ENCODE assay signal across 26 cellular contexts in the genomic region with DNA sequence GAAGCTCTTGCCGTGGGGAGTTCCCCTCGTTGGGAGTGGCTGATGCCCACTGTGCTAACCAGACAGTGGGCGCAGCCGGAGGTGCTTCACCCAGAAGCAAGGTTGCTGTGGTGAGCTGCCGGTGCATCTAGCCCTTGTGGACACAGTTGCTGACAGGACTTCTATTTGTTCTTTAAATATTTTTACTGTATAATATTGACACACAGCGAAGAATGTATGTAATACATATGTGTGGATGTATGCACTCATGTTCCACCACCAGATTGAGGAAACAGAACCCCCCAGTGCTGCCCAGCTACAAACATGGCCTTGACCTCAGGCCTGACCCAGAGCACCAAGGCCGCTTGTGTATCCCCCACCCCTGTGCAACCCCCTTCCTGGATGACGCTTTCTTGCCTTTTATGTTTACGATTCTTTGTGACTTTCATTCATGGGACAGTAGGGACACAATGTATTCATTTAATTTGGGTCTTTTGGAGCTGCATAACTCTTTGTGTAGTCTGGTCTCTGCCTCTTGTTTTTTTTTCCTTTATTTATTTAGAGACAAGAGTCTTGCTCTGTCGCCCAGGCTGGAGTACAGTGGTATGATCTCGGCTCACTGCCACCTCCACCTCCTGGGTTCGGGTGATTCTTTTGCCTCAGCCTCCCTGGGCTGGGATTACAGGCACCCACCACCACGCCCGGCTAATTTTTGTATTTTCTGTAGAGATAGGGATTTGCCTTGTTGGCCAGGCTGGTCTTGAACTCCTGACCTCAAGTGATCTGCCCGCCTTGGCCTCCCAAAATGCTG.
DNase-seq lines count a peak whose midpoint lies in the region; ATAC-seq, FAIRE-seq and TF ChIP-seq lines count a peak whose summit lies in the region.
"Had no signal": no experiment of that assay in that cellular context is flagged by ENCODE, and none has a peak within 500 bp of the region (broad histone marks: within the 10 kb centered on the region; RNA-seq: fewer than 3 reads in every experiment).

No MANE protein-coding gene starts in this region.

- H3K4me3 ChIP-seq in kidney (ENCODE audit: low read length in 2 of 2) (no peak overlapping the region), upper lobe of right lung (no peak overlapping the region)
- H3K4me3 ChIP-seq: ascending aorta, psoas muscle, SK-N-MC, testis had no signal

- H3K9me3 Mint-ChIP-seq in progenitor cell of endocrine pancreas (ENCODE audit: low read depth) (no peaks in the 10 kb centered on the region), nephron progenitor cell (no peaks in the 10 kb centered on the region)
- H3K9me3 Mint-ChIP-seq: activated CD4-positive, alpha-beta T cell treated with anti-CD3 and anti-CD28 coated beads, Interleukin-2, amount 10 ng/mL, durations not matched to agents 24 days and 14 days; CD4-positive, alpha-beta memory T cell; T-helper 1 cell treated with Interleukin-12 subunit alpha and Interleukin-12 subunit beta and Interleukin-4 antibody, amounts not matched to agents 30 μg/mL and 1 μg/mL, for 36 hours had no signal

- H3K36me3 Mint-ChIP-seq in progenitor cell of endocrine pancreas (ENCODE audit: insufficient read depth): peaks cover 15% of the 10 kb centered on the region
- H3K36me3 Mint-ChIP-seq in nephron progenitor cell (ENCODE audit: low read depth): peaks cover 46% of the 10 kb centered on the region

- H3K4me3 Mint-ChIP-seq in progenitor cell of endocrine pancreas (ENCODE audit: low read depth) (no peak overlapping the region), nephron progenitor cell (no peak overlapping the region)
- H3K4me3 Mint-ChIP-seq: activated CD4-positive, alpha-beta T cell treated with anti-CD3 and anti-CD28 coated beads, Interleukin-2, amount 10 ng/mL, durations not matched to agents 24 days and 14 days; activated CD8-positive, alpha-beta memory T cell treated with anti-CD3 and anti-CD28 coated beads, Interleukin-2, amount 10 ng/mL, durations not matched to agents 7 days and 5 days; activated naive CD8-positive, alpha-beta T cell; CD4-positive, alpha-beta memory T cell; T-helper 1 cell treated with Interleukin-12 subunit alpha and Interleukin-12 subunit beta and Interleukin-4 antibody, amounts not matched to agents 30 μg/mL and 1 μg/mL, for 36 hours had no signal

- H3K27ac Mint-ChIP-seq in progenitor cell of endocrine pancreas: peak overlapping the region; percentile 17
- no peak overlapping the region for H3K27ac Mint-ChIP-seq in nephron progenitor cell
- H3K27ac Mint-ChIP-seq: activated CD4-positive, alpha-beta T cell treated with anti-CD3 and anti-CD28 coated beads, Interleukin-2, amount 10 ng/mL, durations not matched to agents 24 days and 14 days; activated CD8-positive, alpha-beta memory T cell treated with anti-CD3 and anti-CD28 coated beads, Interleukin-2, amount 10 ng/mL, durations not matched to agents 7 days and 5 days; activated naive CD8-positive, alpha-beta T cell; T-helper 1 cell treated with Interleukin-12 subunit alpha and Interleukin-12 subunit beta and Interleukin-4 antibody, amounts not matched to agents 30 μg/mL and 1 μg/mL, for 36 hours had no signal

- TF ChIP-seq CTCF in kidney (IDR thresholded peaks at IDR 0.05; ENCODE audit: borderline replicate concordance, extremely low read depth, insufficient read depth) (no peak), progenitor cell of endocrine pancreas (IDR thresholded peaks at IDR 0.05; ENCODE audit: unreplicated experiment) (no peak), upper lobe of right lung (IDR thresholded peaks at IDR 0.05) (no peak), nephron progenitor cell (IDR thresholded peaks at IDR 0.05) (no peak)

- ATAC-seq in upper lobe of right lung: no peak
- ATAC-seq: activated CD8-positive, alpha-beta memory T cell treated with anti-CD3 and anti-CD28 coated beads, Interleukin-2, amount 10 ng/mL, durations not matched to agents 7 days and 5 days; psoas muscle had no signal

- H3K36me3 ChIP-seq in kidney (ENCODE audit: control insufficient read depth in 1 of 2, insufficient read depth in 2 of 2, low read length in 2 of 2) (peaks cover 0 to 4% of the 10 kb centered on the region in 2 donors), upper lobe of right lung (peaks cover 25% of the 10 kb centered on the region)

- H3K27me3 Mint-ChIP-seq in progenitor cell of endocrine pancreas (no peaks in the 10 kb centered on the region), nephron progenitor cell (ENCODE audit: low read depth, poor library complexity) (peaks cover 2% of the 10 kb centered on the region)
- H3K27me3 Mint-ChIP-seq: activated CD4-positive, alpha-beta T cell treated with anti-CD3 and anti-CD28 coated beads, Interleukin-2, amount 10 ng/mL, durations not matched to agents 24 days and 14 days; activated CD8-positive, alpha-beta memory T cell treated with anti-CD3 and anti-CD28 coated beads, Interleukin-2, amount 10 ng/mL, durations not matched to agents 7 days and 5 days; activated naive CD8-positive, alpha-beta T cell; CD4-positive, alpha-beta memory T cell had no signal

- no peak for FAIRE-seq in kidney (lab: Jason Lieb, UNC)
- FAIRE-seq: small intestine had no signal

- peak; percentile 54 for DNase-seq in activated effector memory CD4-positive, alpha-beta T cell treated with anti-CD3 and anti-CD28 coated beads, Interleukin-2, amount 50 U/mL, for 16 hours
- DNase-seq in activated effector memory CD4-positive, alpha-beta T cell treated with Interleukin-2 at 50 U/mL for 16 hours: no peak
- peak; percentile 60 for DNase-seq in kidney
- DNase-seq in progenitor cell of endocrine pancreas (ENCODE audit: low spot score, unreplicated experiment): no peak
- peak; percentile 35 for DNase-seq in upper lobe of right lung
- DNase-seq in substantia nigra (lab: John Stamatoyannopoulos, UW): no peak
- DNase-seq in nephron progenitor cell: no peak
- no peak for DNase-seq in activated T-cell treated with anti-CD3 and anti-CD28 coated beads, Interleukin-2, amount 50 U/mL, for 1 hour
- DNase-seq: 8988T; activated CD4-positive, alpha-beta T cell treated with anti-CD3 and anti-CD28 coated beads, Interleukin-2, amount 10 ng/mL, durations not matched to agents 24 days and 14 days; activated CD8-positive, alpha-beta memory T cell treated with anti-CD3 and anti-CD28 coated beads, Interleukin-2, amount 10 ng/mL, durations not matched to agents 7 days and 5 days; CD4-positive, alpha-beta memory T cell; DMS153; glutamatergic neuron; NCI-H1105; NCI-H2029; NCI-H2227 treated with DMSO at 0.1 percent for 48 hours; NCI-H748 treated with DMSO at 0.1 percent for 48 hours; psoas muscle; small intestine; stimulated activated CD4-positive, alpha-beta T cell treated with anti-CD3 and anti-CD28 coated beads, Interleukin-2, amount 100 ng/mL, for 24 hours; testis had no signal

- peaks cover 2% of the 10 kb centered on the region for H3K4me1 Mint-ChIP-seq in progenitor cell of endocrine pancreas (ENCODE audit: low read depth)
- H3K4me1 Mint-ChIP-seq in nephron progenitor cell: peaks cover 7% of the 10 kb centered on the region
- H3K4me1 Mint-ChIP-seq: activated CD8-positive, alpha-beta memory T cell treated with anti-CD3 and anti-CD28 coated beads, Interleukin-2, amount 10 ng/mL, durations not matched to agents 7 days and 5 days had no signal

- intact Hi-C loops in kidney (cut with DNase I) (no loop called here), upper lobe of right lung (cut with DNase I) (no loop called here)

- H3K9ac ChIP-seq in kidney (ENCODE audit: low read length in 2 of 2): no peak overlapping the region

- H3K4me1 ChIP-seq in kidney (ENCODE audit: control insufficient read depth in 1 of 2, insufficient read depth in 1 of 2, low read depth in 1 of 2, low read length in 2 of 2) (no peaks in the 10 kb centered on the region), upper lobe of right lung (peaks cover 5% of the 10 kb centered on the region)
- H3K4me1 ChIP-seq: ascending aorta, psoas muscle, testis had no signal

- no peaks in the 10 kb centered on the region for H3K9me3 ChIP-seq in kidney (ENCODE audit: control insufficient read depth in 1 of 2, low read length in 2 of 2)
- H3K9me3 ChIP-seq in upper lobe of right lung: no peaks in the 10 kb centered on the region
- H3K9me3 ChIP-seq: ascending aorta, psoas muscle, testis had no signal

- no peaks in the 10 kb centered on the region for H3K27me3 ChIP-seq in upper lobe of right lung
- H3K27me3 ChIP-seq: ascending aorta, testis had no signal

- H3K27ac ChIP-seq in kidney (ENCODE audit: low read depth in 2 of 2, low read length in 2 of 2): no peak overlapping the region
- H3K27ac ChIP-seq in upper lobe of right lung: no peak overlapping the region
- H3K27ac ChIP-seq in substantia nigra (ENCODE audit: low read depth, low read length, poor library complexity, severe bottlenecking): no peak overlapping the region
- H3K27ac ChIP-seq: ascending aorta, psoas muscle, SK-N-MC, testis had no signal

Comparison
In these comparisons a context has a peak if more than half of its experiments do, and no peak if none do; other contexts are left out.
1. DNase-seq: peak in activated effector memory CD4-positive, alpha-beta T cell treated with anti-CD3 and anti-CD28 coated beads, Interleukin-2, amount 50 U/mL, for 16 hours (single experiment), kidney (single experiment) and upper lobe of right lung (single experiment); none in activated effector memory CD4-positive, alpha-beta T cell treated with Interleukin-2 at 50 U/mL for 16 hours (single experiment), progenitor cell of endocrine pancreas (single experiment), substantia nigra (0 of 49), nephron progenitor cell (single experiment) and activated T-cell treated with anti-CD3 and anti-CD28 coated beads, Interleukin-2, amount 50 U/mL, for 1 hour (single experiment).